ENCODE assay signal across 1 cellular context in genomic region chr22:35604671-35605457, GRCh38.
TF ChIP-seq lines count a peak whose summit lies in the region.

No MANE protein-coding gene starts in this region.

TF ChIP-seq in K562, 482 proteins besides CTCF, POLR2A, EP300 and RAD21 (continued from another document):
- TF ChIP-seq ZNF318 (IDR thresholded peaks at IDR 0.05; ENCODE audit: borderline replicate concordance in 1 of 2, low read depth in 1 of 2): 0 out of 4 replicates have a peak, but pooled peaks of 1 of the 2 experiments have one; percentile 39
